In genomic region chr6:134426623-134427022, GRCh38 we compare ENCODE assay signal across 17 cellular contexts.
A peak's percentile ranks its signal among the peaks of the same experiment; 100 is the strongest.
DNase-seq lines count a peak whose midpoint lies in the region; ATAC-seq, FAIRE-seq and TF ChIP-seq lines count a peak whose summit lies in the region.
"Had no signal": no experiment of that assay in that cellular context is flagged by ENCODE, and none has a peak within 500 bp of the region (broad histone marks: within the 10 kb centered on the region; RNA-seq: fewer than 3 reads in every experiment).

No MANE protein-coding gene starts in this region.

- H3K23ac ChIP-seq in IMR-90 (ENCODE audit: low read depth, low read length) = no peak overlapping the region

- peaks cover 11 to 12% of the 10 kb centered on the region in 2 donors for H3K4me1 Mint-ChIP-seq in stimulated activated naive B cell treated with anti-CD40 and anti-IgM and Interleukin-4, amounts not matched to agents 10 μg/mL and 1 μg/mL and 100 μg/mL, for 72 hours

- peak overlapping the region; percentile 38; the same call in 1 of the 2 replicates for H3K14ac ChIP-seq in IMR-90 (replicated peaks; ENCODE audit: low read depth, low read length)

- H3K36me3 Mint-ChIP-seq in stimulated activated naive B cell treated with anti-CD40 and anti-IgM and Interleukin-4, amounts not matched to agents 10 μg/mL and 1 μg/mL and 100 μg/mL, for 72 hours = no peaks in the 10 kb centered on the region

- H2AFZ ChIP-seq in HepG2 (ENCODE audit: low read length) (no peak overlapping the region), IMR-90 (replicated peaks; ENCODE audit: low read length, poor library complexity) (peak overlapping the region; percentile 9)

- H3K9me3 Mint-ChIP-seq in stimulated activated naive B cell treated with anti-CD40 and anti-IgM and Interleukin-4, amounts not matched to agents 10 μg/mL and 1 μg/mL and 100 μg/mL, for 72 hours = peaks cover 0 to 10% of the 10 kb centered on the region in 2 donors
- H3K9me3 Mint-ChIP-seq: CD4-positive, alpha-beta T cell; HFFc6 had no signal

- peak overlapping the region; percentile 79 for H2BK15ac ChIP-seq in IMR-90 (ENCODE audit: low read depth, low read length)

- peak; percentile 84 for ATAC-seq in HepG2
- no peak for ATAC-seq in right lobe of liver
- ATAC-seq in IMR-90 (ENCODE audit: low read depth) = no peak
- no peak for ATAC-seq in stimulated activated naive B cell treated with anti-CD40 and anti-IgM and Interleukin-4, amounts not matched to agents 10 μg/mL and 1 μg/mL and 100 μg/mL, for 72 hours (replicated peaks)
- no peak for ATAC-seq in GM18502 (IDR thresholded peaks at IDR 0.05; ENCODE audit: poor library complexity, unreplicated experiment)
- ATAC-seq: GM12878 had no signal

- H3K4me3 ChIP-seq in HepG2 (replicated peaks in 1 of 3; ENCODE audit: insufficient read depth in 1 of 3, low read depth in 2 of 3, low read length in 3 of 3) = no peak overlapping the region
- H3K4me3 ChIP-seq in right lobe of liver = no peak overlapping the region
- no peak overlapping the region for H3K4me3 ChIP-seq in IMR-90 (ENCODE audit: insufficient read depth, low read depth, low read length)
- H3K4me3 ChIP-seq: GM12878 had no signal

- no peak overlapping the region for H2BK5ac ChIP-seq in IMR-90 (ENCODE audit: low read depth, low read length, poor library complexity, severe bottlenecking)

- TF ChIP-seq CTCF in HepG2 (CRISPR knock-in tag; IDR thresholded peaks at IDR 0.05) (no peak), right lobe of liver (IDR thresholded peaks at IDR 0.05) (no peak), IMR-90 (conservative IDR thresholded peaks at IDR 0.05; ENCODE audit: low read depth, low read length) (no peak)

- peaks cover 8% of the 10 kb centered on the region; the same call in 1 of the 2 replicates for H3K9me1 ChIP-seq in IMR-90 (ENCODE audit: insufficient read depth, low read length)

- peak overlapping the region in 1 of 2 experiments; percentile 22; a peak in 1 of 4 replicates for H4K8ac ChIP-seq in IMR-90 (ENCODE audit: low read depth in 2 of 2, low read length in 2 of 2)

- H2AK9ac ChIP-seq in IMR-90 (replicated peaks; ENCODE audit: low read depth, low read length, poor library complexity) = no peak overlapping the region

- H3K56ac ChIP-seq in IMR-90 (ENCODE audit: extremely low read depth, insufficient read depth, low read length) = no peak overlapping the region

- H2BK120ac ChIP-seq in IMR-90 (ENCODE audit: low read depth, low read length) = peak overlapping the region; percentile 62

- CTCF ChIA-PET in HepG2 (lab: Yijun Ruan, JAX; ENCODE audit: low intra/inter-chr PET ratio, low total read pairs) (no interaction called here), IMR-90 (lab: Yijun Ruan, JAX) (no interaction called here)

- TF ChIP-seq EP300 in HepG2 (IDR thresholded peaks at IDR 0.05; ENCODE audit: low read depth in 2 of 2, low read length in 2 of 2) (no peak), HepG2 (CRISPR knock-in tag; IDR thresholded peaks at IDR 0.05; ENCODE audit: borderline replicate concordance) (no peak)

- H2AK5ac ChIP-seq in IMR-90 (ENCODE audit: low read depth, low read length) = peak overlapping the region; percentile 74

- H3K79me2 ChIP-seq in HepG2 (ENCODE audit: insufficient read depth, low read length) = no peaks in the 10 kb centered on the region

- H4K5ac ChIP-seq in IMR-90 (ENCODE audit: low read depth, low read length) = peak overlapping the region; percentile 18; the same call in 1 of the 2 replicates

- H3K27ac ChIP-seq in HepG2 (ENCODE audit: extremely low read length, insufficient read depth, low read length) (no peak overlapping the region), right lobe of liver (no peak overlapping the region), IMR-90 (ENCODE audit: insufficient read depth, low read length) (no peak overlapping the region)

- H2BK20ac ChIP-seq in IMR-90 (ENCODE audit: low read depth, low read length) = peak overlapping the region; percentile 38

- H3K9ac ChIP-seq in HepG2 (ENCODE audit: insufficient read depth, low read depth, low read length) (no peak overlapping the region), IMR-90 (ENCODE audit: low read depth, low read length) (no peak overlapping the region)

- H3K18ac ChIP-seq in IMR-90 (ENCODE audit: low read depth, low read length) = peak overlapping the region; percentile 11; the same call in 1 of the 2 replicates

- intact Hi-C loops in HepG2 (cut with micrococcal nuclease; ENCODE audit: unreplicated experiment) = no loop called here
- intact Hi-C loops in right lobe of liver (cut with DNase I) = no loop called here
- intact Hi-C loops in IMR-90 (cut with micrococcal nuclease) = no loop called here

- H4K91ac ChIP-seq in IMR-90 (ENCODE audit: insufficient read depth, low read depth, low read length) = peak overlapping the region; percentile 56

- H3K36me3 ChIP-seq in HepG2 (replicated peaks in 1 of 2; ENCODE audit: control insufficient read depth in 1 of 2, insufficient read depth in 2 of 2, low read length in 2 of 2) (no peaks in the 10 kb centered on the region), right lobe of liver (no peaks in the 10 kb centered on the region), IMR-90 (ENCODE audit: control insufficient read depth, insufficient read depth, low read length) (no peaks in the 10 kb centered on the region)

- FAIRE-seq in HepG2 (lab: Jason Lieb, UNC) = no peak
- FAIRE-seq: A204.1, GM12878 had no signal

- H4K20me1 ChIP-seq in HepG2 (ENCODE audit: insufficient read depth, low read length) = no peaks in the 10 kb centered on the region
- no peaks in the 10 kb centered on the region for H4K20me1 ChIP-seq in IMR-90 (ENCODE audit: insufficient read depth, low read length)

- H3K27me3 Mint-ChIP-seq in stimulated activated naive B cell treated with anti-CD40 and anti-IgM and Interleukin-4, amounts not matched to agents 10 μg/mL and 1 μg/mL and 100 μg/mL, for 72 hours = no peaks in the 10 kb centered on the region
- H3K27me3 Mint-ChIP-seq: CD4-positive, alpha-beta T cell had no signal

- DNase-seq in HepG2 (ENCODE audit: low spot score) = peak; percentile 21
- DNase-seq in right lobe of liver = no peak
- no peak for DNase-seq in IMR-90
- DNase-seq in medulla oblongata (ENCODE audit: extremely low spot score) = peak; percentile 45
- no peak for DNase-seq in stimulated activated naive B cell treated with anti-CD40 and anti-IgM and Interleukin-4, amounts not matched to agents 10 μg/mL and 1 μg/mL and 100 μg/mL, for 72 hours
- DNase-seq in NCI-H2227 treated with DMSO at 0.1 percent for 48 hours (lab: John Stamatoyannopoulos, UW) = no peak
- DNase-seq in DMS 273 treated with DMSO at 0.1 percent for 48 hours (lab: John Stamatoyannopoulos, UW) = no peak
- DNase-seq: C1 segment of cervical spinal cord; Calu3; CD4-positive, alpha-beta T cell; DMS79; HCEC 1CT; HFFc6; KG1 had no signal

- no TSS peak for BruUV-seq in HepG2 (replicated peaks; lab: Mats Ljungman, UMichigan)
- no TSS peak for BruUV-seq in IMR-90 (replicated peaks; lab: Mats Ljungman, UMichigan)

- H3K4me3 Mint-ChIP-seq in stimulated activated naive B cell treated with anti-CD40 and anti-IgM and Interleukin-4, amounts not matched to agents 10 μg/mL and 1 μg/mL and 100 μg/mL, for 72 hours = no peak overlapping the region
- H3K4me3 Mint-ChIP-seq: CD4-positive, alpha-beta T cell; HFFc6 had no signal

- POLR2A ChIA-PET in HepG2 (lab: Yijun Ruan, JAX) (no interaction called here), IMR-90 (lab: Charles Lee; ENCODE audit: unreplicated experiment) (interaction anchor here (0.6 kb wide), 1 partner anchor 17 kb away, joined by 7 read pairs; no protein-coding TSS in a partner anchor)

- H3K4me1 ChIP-seq in HepG2 (ENCODE audit: insufficient read depth, low read length) (0 out of 2 replicates have a peak, but pooled peaks cover 8% of the 10 kb centered on the region), right lobe of liver (no peaks in the 10 kb centered on the region), IMR-90 (ENCODE audit: control insufficient read depth, insufficient read depth, low read length) (peaks cover 4% of the 10 kb centered on the region)

- no peaks in the 10 kb centered on the region for H3K79me1 ChIP-seq in IMR-90 (ENCODE audit: low read depth in 1 of 2, low read length in 2 of 2)

- H3K27ac Mint-ChIP-seq in stimulated activated naive B cell treated with anti-CD40 and anti-IgM and Interleukin-4, amounts not matched to agents 10 μg/mL and 1 μg/mL and 100 μg/mL, for 72 hours = peak overlapping the region; percentile 4
- H3K27ac Mint-ChIP-seq: CD4-positive, alpha-beta T cell; HFFc6 had no signal

- H3K27me3 ChIP-seq in HepG2 (ENCODE audit: control insufficient read depth in 1 of 2, insufficient read depth in 2 of 2, low read length in 2 of 2) (no peaks in the 10 kb centered on the region; a peak in 1 of 5 replicates), right lobe of liver (no peaks in the 10 kb centered on the region), IMR-90 (ENCODE audit: control insufficient read depth, insufficient read depth, low read length) (no peaks in the 10 kb centered on the region)

- H3K4me2 ChIP-seq in HepG2 (ENCODE audit: low read depth, low read length) (no peak overlapping the region), IMR-90 (ENCODE audit: low read depth, low read length) (no peak overlapping the region)

- TF ChIP-seq POLR2A in HepG2 (IDR thresholded peaks at IDR 0.05; ENCODE audit: insufficient read depth in 1 of 2, low read depth in 2 of 2, low read length in 2 of 2) = no peak
- no peak for TF ChIP-seq POLR2A in right lobe of liver (IDR thresholded peaks at IDR 0.05)
- no peak for TF ChIP-seq POLR2A in IMR-90 (IDR thresholded peaks at IDR 0.05; ENCODE audit: low read depth, low read length)

- H3K9me3 ChIP-seq in HepG2 (ENCODE audit: low read length) (no peaks in the 10 kb centered on the region), right lobe of liver (no peaks in the 10 kb centered on the region), IMR-90 (ENCODE audit: control insufficient read depth, insufficient read depth, low read length) (no peaks in the 10 kb centered on the region)

- in situ Hi-C loops in HepG2 (cut with HindIII; ENCODE audit: extremely low pct_ligation_motif_present, low pct_unique_long_range_greater_than_20kb) (loop anchor here (25.0 kb wide), 1 partner anchor 264 kb away; no protein-coding TSS in a partner anchor), IMR-90 (cut with MboI; ENCODE audit: low sequenced_read_pairs) (no loop called here)

- peak overlapping the region; percentile 53; the same call in 1 of the 2 replicates for H3K4ac ChIP-seq in IMR-90 (ENCODE audit: low read depth, low read length)

- under 1% methylated on average over 4 of the region's 4 CpGs for WGBS in HepG2 (ENCODE audit: low lambda C conversion rate)
- WGBS in right lobe of liver (ENCODE audit: insufficient coverage, low coverage, low lambda C conversion rate, missing lambda C conversion rate) = 75% methylated on average over 4 of the region's 4 CpGs
- 97% methylated on average over 3 of the region's 4 CpGs; no CpG with 5 or more reads in 1 of the 2 experiments for WGBS in IMR-90 (ENCODE audit: extremely low coverage in 2 of 2, insufficient read length in 1 of 2), 2 experiments

- no peak for TF ChIP-seq RAD21 in HepG2 (CRISPR knock-in tag; IDR thresholded peaks at IDR 0.05)
- TF ChIP-seq RAD21 in IMR-90 (IDR thresholded peaks at IDR 0.05; ENCODE audit: low read length) = no peak

- dilution Hi-C loops in IMR-90 (cut with HindIII; ENCODE audit: low sequenced_read_pairs, unreplicated experiment) = no loop called here

TF ChIP-seq in HepG2, 621 proteins besides CTCF, POLR2A, EP300 and RAD21 (continues in another document):
- peak; percentile 73 for TF ChIP-seq HNF4A (CRISPR knock-in tag; IDR thresholded peaks at IDR 0.05)

TF ChIP-seq in IMR-90, 13 proteins besides CTCF, POLR2A, EP300 and RAD21 (continues in another document):
- no peak for TF ChIP-seq FOS (IDR thresholded peaks at IDR 0.05; ENCODE audit: low read depth, low read length)

Comparison
In these comparisons a context has a peak if more than half of its experiments do, and no peak if none do; other contexts are left out.
1. DNase-seq: peak in HepG2 (single experiment) and medulla oblongata (single experiment); none in right lobe of liver (0 of 3), IMR-90 (single experiment), stimulated activated naive B cell treated with anti-CD40 and anti-IgM and Interleukin-4, amounts not matched to agents 10 μg/mL and 1 μg/mL and 100 μg/mL, for 72 hours (single experiment), NCI-H2227 treated with DMSO at 0.1 percent for 48 hours (single experiment) and DMS 273 treated with DMSO at 0.1 percent for 48 hours (single experiment).